Comparison of ENCODE assay signal across 8 cellular contexts in the genomic region with DNA sequence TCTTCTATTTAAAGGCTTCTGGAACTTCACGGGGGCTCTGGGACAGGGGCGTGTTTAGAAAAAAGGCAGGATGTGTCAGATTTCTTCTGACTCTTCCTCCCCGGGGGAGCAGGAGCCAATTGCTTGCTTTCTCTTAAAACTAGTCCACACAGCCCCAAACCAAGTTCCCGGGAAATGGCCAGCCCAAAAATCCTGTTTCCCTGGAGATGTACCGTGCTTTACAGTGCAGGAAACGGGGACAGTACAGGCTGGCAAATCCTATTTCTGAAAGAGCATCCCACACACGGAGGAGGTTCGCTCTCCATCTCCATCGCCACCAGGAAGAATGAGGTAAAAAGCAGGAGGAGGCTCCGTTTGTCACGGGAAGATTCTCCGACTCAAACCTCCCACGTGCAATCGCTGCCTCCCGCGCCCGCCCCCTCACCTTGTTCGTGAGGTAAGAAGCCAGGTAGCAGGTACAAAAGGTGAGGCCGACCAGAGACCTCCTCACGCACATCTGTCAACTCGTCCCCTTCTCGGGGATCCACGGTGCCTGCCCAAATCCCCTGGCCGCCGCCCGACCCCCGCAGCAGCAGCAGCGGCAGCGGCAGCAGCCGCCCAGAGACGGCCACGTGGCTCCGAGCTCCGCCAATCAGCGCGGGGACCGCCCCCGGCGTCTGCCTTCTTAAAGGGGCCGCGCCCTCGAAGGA. TPM values are rescaled to one million over a fixed set of nuclear protein-coding genes. Genes with fewer than 3 reads are reported as not detected.
DNase-seq lines count a peak whose midpoint lies in the region; ATAC-seq and TF ChIP-seq lines count a peak whose summit lies in the region.

No MANE protein-coding gene starts in this region.

- H3K4me3 ChIP-seq in stomach, result peak overlapping the region; percentile 58 to 89 (median 79)

- peak overlapping the region; percentile 97 for H3K4me3 Mint-ChIP-seq in neural crest cell

- peak overlapping the region; percentile 92 for H3K27ac Mint-ChIP-seq in neural crest cell (ENCODE audit: unreplicated experiment)

- no peaks in the 10 kb centered on the region for H3K27me3 ChIP-seq in foreskin keratinocyte
- H3K27me3 ChIP-seq in stomach, result no peaks in the 10 kb centered on the region

- no peak for TF ChIP-seq EP300 in stomach (IDR thresholded peaks at IDR 0.05)

- H3K9me3 Mint-ChIP-seq in neural crest cell, result no peaks in the 10 kb centered on the region

- TF ChIP-seq POLR2A in Raji (IDR thresholded peaks at IDR 0.05; ENCODE audit: insufficient read depth, low read depth, low read length), result peak; percentile 83
- no peak for TF ChIP-seq POLR2A in stomach (IDR thresholded peaks at IDR 0.05)

- peak overlapping the region; percentile 20 for H3K27ac ChIP-seq in foreskin keratinocyte
- peak overlapping the region; percentile 44 to 75 (median 68) for H3K27ac ChIP-seq in stomach

- H3K27me3 Mint-ChIP-seq in neural crest cell (ENCODE audit: low read depth), result no peaks in the 10 kb centered on the region

- H3K36me3 Mint-ChIP-seq in neural crest cell (ENCODE audit: low read depth), result no peaks in the 10 kb centered on the region

- H3K36me3 ChIP-seq in stomach, result no peaks in the 10 kb centered on the region

- no peaks in the 10 kb centered on the region for H3K4me1 ChIP-seq in foreskin keratinocyte
- H3K4me1 ChIP-seq in stomach, result peaks cover 7 to 26% (median 14%) of the 10 kb centered on the region in 4 donors

- intact Hi-C loops in stomach (cut with DNase I; ENCODE audit: low total_unique reads), result no loop called here

- ATAC-seq in GM21717 (IDR thresholded peaks at IDR 0.05; ENCODE audit: unreplicated experiment) (peak; percentile 91), foreskin keratinocyte (peak; percentile 93)

- peak; percentile 78 for DNase-seq in EH (ENCODE audit: low read depth)
- peak; percentile 28 for DNase-seq in KG1 (lab: John Stamatoyannopoulos, UW)
- DNase-seq in activated naive CD4-positive, alpha-beta T cell (lab: John Stamatoyannopoulos, UW), result peak; percentile 33 to 68 (median 54)
- peak; percentile 49 to 68 for DNase-seq in foreskin keratinocyte
- DNase-seq in neural crest cell (ENCODE audit: low read depth, low spot score), result peak; percentile 70
- peak; percentile 85 for DNase-seq in stomach

- peaks cover 18% of the 10 kb centered on the region for H3K4me1 Mint-ChIP-seq in neural crest cell

- WGBS in stomach, 5 donors, result 0 to 1% (median 0%) methylated on average over 34 to 42 of the region's 42 CpGs

- no peaks in the 10 kb centered on the region for H3K9me3 ChIP-seq in stomach

- TF ChIP-seq CTCF in foreskin keratinocyte (conservative IDR thresholded peaks at IDR 0.05), result no peak
- no peak for TF ChIP-seq CTCF in neural crest cell (conservative IDR thresholded peaks at IDR 0.05)
- no peak for TF ChIP-seq CTCF in stomach (IDR thresholded peaks at IDR 0.05)

RNA-seq across cellular contexts. Expression of gene RIOK3, which starts 15.6 kb away (rescaled TPM):
- total RNA-seq in foreskin keratinocyte (48.7 and 54.3 TPM in 2 replicates), neural crest cell (35.3 and 39.4 TPM in 2 replicates), stomach (100 to 1,000 TPM in 1 of 5 donors, 10 to 100 TPM in 4; 49.4 to 140 (median 67.2) TPM)
- polyA plus RNA-seq in foreskin keratinocyte (17.5 and 17.8 TPM in 2 replicates), stomach (10 to 100 TPM; 28.3 to 76.7 (median 52.7) TPM)

Comparison
In these comparisons a context has a peak if more than half of its experiments do, and no peak if none do; other contexts are left out.
1. Peak in every context shown above with its lines: DNase-seq, ATAC-seq, H3K4me3 ChIP-seq and H3K27ac ChIP-seq.
2. DNase-seq: peak in every context shown above with its lines; median percentile 85 in stomach; 78 in EH; 70 in neural crest cell; 58 in foreskin keratinocyte; 54 in activated naive CD4-positive, alpha-beta T cell; 28 in KG1.